ENCODE assay signal across 27 cellular contexts in genomic region chr4:13238936-13239335, GRCh38.
"Had no signal": no experiment of that assay in that cellular context is flagged by ENCODE, and none has a peak within 500 bp of the region (broad histone marks: within the 10 kb centered on the region; RNA-seq: fewer than 3 reads in every experiment).

No MANE protein-coding gene starts in this region.

- H3K36me3 ChIP-seq: MG63, Peyer's patch had no signal

- H3K4me3 Mint-ChIP-seq: activated B cell treated with CpG ODN at 0.5 μM for 24 hours; activated CD4-positive, alpha-beta memory T cell treated with anti-CD3 and anti-CD28 coated beads for 36 hours; activated CD4-positive, alpha-beta T cell treated with anti-CD3 and anti-CD28 coated beads, Interleukin-2, amount 10 ng/mL, durations not matched to agents 7 days and 5 days; activated naive CD4-positive, alpha-beta T cell treated with anti-CD3 and anti-CD28 coated beads for 36 hours; activated naive CD8-positive, alpha-beta T cell; activated T-helper 17 cell treated with anti-CD3 and anti-CD28 coated beads, Interleukin-2, amount 50 U/mL, for 72 hours; brain; central memory CD8-positive, alpha-beta T cell; T-helper 17 cell had no signal

- H3K9me3 ChIP-seq: MG63, Peyer's patch had no signal

- H3K4me1 ChIP-seq: Peyer's patch had no signal

- H3K4me1 Mint-ChIP-seq: activated B cell treated with CpG ODN at 0.5 μM for 24 hours; activated CD4-positive, alpha-beta T cell treated with anti-CD3 and anti-CD28 coated beads, Interleukin-2, amount 10 ng/mL, durations not matched to agents 7 days and 5 days; activated T-helper 17 cell treated with anti-CD3 and anti-CD28 coated beads, Interleukin-2, amount 50 U/mL, for 72 hours; brain; central memory CD8-positive, alpha-beta T cell; T-helper 17 cell had no signal

- H3K27me3 Mint-ChIP-seq: activated B cell treated with CpG ODN at 0.5 μM for 24 hours; activated CD4-positive, alpha-beta memory T cell treated with anti-CD3 and anti-CD28 coated beads for 36 hours; activated CD4-positive, alpha-beta T cell treated with anti-CD3 and anti-CD28 coated beads, Interleukin-2, amount 10 ng/mL, durations not matched to agents 7 days and 5 days; activated naive CD8-positive, alpha-beta T cell; activated T-helper 17 cell treated with anti-CD3 and anti-CD28 coated beads, Interleukin-2, amount 50 U/mL, for 72 hours; brain; central memory CD8-positive, alpha-beta T cell; T-helper 17 cell had no signal

- H3K27ac Mint-ChIP-seq: activated B cell treated with CpG ODN at 0.5 μM for 24 hours; activated CD4-positive, alpha-beta memory T cell treated with anti-CD3 and anti-CD28 coated beads for 36 hours; activated CD4-positive, alpha-beta T cell treated with anti-CD3 and anti-CD28 coated beads, Interleukin-2, amount 10 ng/mL, durations not matched to agents 7 days and 5 days; activated naive CD4-positive, alpha-beta T cell treated with anti-CD3 and anti-CD28 coated beads for 36 hours; activated naive CD8-positive, alpha-beta T cell; activated T-helper 17 cell treated with anti-CD3 and anti-CD28 coated beads, Interleukin-2, amount 50 U/mL, for 72 hours; brain; T-helper 17 cell had no signal

- H3K9me3 Mint-ChIP-seq: activated B cell treated with CpG ODN at 0.5 μM for 24 hours; central memory CD8-positive, alpha-beta T cell had no signal

- H3K27ac ChIP-seq: KMS-11, Peyer's patch had no signal

- H3K4me3 ChIP-seq: MG63, Peyer's patch had no signal

- DNase-seq: activated B cell treated with CpG ODN at 0.5 μM for 24 hours; activated CD4-positive, alpha-beta memory T cell treated with anti-CD3 and anti-CD28 coated beads for 36 hours; activated CD4-positive, alpha-beta T cell treated with anti-CD3 and anti-CD28 coated beads, Interleukin-2, amount 10 ng/mL, durations not matched to agents 7 days and 5 days; activated gamma-delta T cell; activated naive CD4-positive, alpha-beta T cell treated with anti-CD3 and anti-CD28 coated beads for 36 hours; activated T-cell treated with anti-CD3 and anti-CD28 coated beads for 4 hours; activated T-cell treated with anti-CD3 and anti-CD28 coated beads, Interleukin-2, amount 50 U/mL, for 48 hours; amygdala; IMR-90; MG63; NCI-H1105; NCI-H1436; NCI-H1694 treated with DMSO at 0.1 percent for 48 hours; NCI-H2081 treated with DMSO at 0.1 percent for 48 hours; NCI-H345; NCI-H524; NCI-H748 treated with DMSO at 0.1 percent for 48 hours; NK-92 treated with Interleukin-12 subunit alpha and Interleukin-12 subunit beta, amount 100 ng/mL, for 24 hours; Peyer's patch; SHP77 treated with DMSO at 0.1 percent for 48 hours; T-helper 17 cell; T-helper 9 cell had no signal

- H3K27me3 ChIP-seq: MG63, Peyer's patch had no signal

- ATAC-seq: T-helper 17 cell had no signal

- H3K36me3 Mint-ChIP-seq: brain had no signal
